8 cellular contexts compared by ENCODE assay signal in genomic region chr5:74326571-74327338, GRCh38.
A peak's percentile ranks its signal among the peaks of the same experiment; 100 is the strongest.
DNase-seq lines count a peak whose midpoint lies in the region; ATAC-seq and TF ChIP-seq lines count a peak whose summit lies in the region.

No MANE protein-coding gene starts in this region.

- H3K4me3 ChIP-seq in astrocyte of the cerebellum (ENCODE audit: low read depth, low read length) (no peak overlapping the region), endodermal cell (ENCODE audit: low read length) (no peak overlapping the region), vagina (no peak overlapping the region)

- peaks cover 37% of the 10 kb centered on the region for H3K4me1 Mint-ChIP-seq in nephron progenitor cell
- peaks cover 12% of the 10 kb centered on the region for H3K4me1 Mint-ChIP-seq in endodermal cell

- H3K9ac ChIP-seq in endodermal cell (ENCODE audit: extremely low read depth, low read length, poor library complexity, severe bottlenecking) = no peak overlapping the region

- H3K27ac ChIP-seq in endodermal cell (ENCODE audit: low read depth, low read length) = no peak overlapping the region
- H3K27ac ChIP-seq in vagina = no peak overlapping the region

- 79 to 91% methylated on average over 4 to 6 of the region's 6 CpGs for WGBS in endodermal cell (ENCODE audit: insufficient coverage in 1 of 2, insufficient read length in 1 of 2), 2 experiments

- H3K36me3 ChIP-seq in endodermal cell (ENCODE audit: control insufficient read depth, insufficient read depth, low read length) (no peaks in the 10 kb centered on the region), vagina (no peaks in the 10 kb centered on the region)

- ATAC-seq in GM18909 (IDR thresholded peaks at IDR 0.05; ENCODE audit: poor library complexity, unreplicated experiment) (peak; percentile 96), HG03354 (IDR thresholded peaks at IDR 0.05; ENCODE audit: poor library complexity, severe bottlenecking, unreplicated experiment) (peak; percentile 76), SK-N-SH treated with all-trans-retinoic acid at 6 μM for 48 hours (peak; percentile 96)

- H3K4me3 Mint-ChIP-seq in nephron progenitor cell = no peak overlapping the region
- H3K4me3 Mint-ChIP-seq in endodermal cell = no peak overlapping the region

- H3K9me3 Mint-ChIP-seq in nephron progenitor cell (no peaks in the 10 kb centered on the region), endodermal cell (no peaks in the 10 kb centered on the region)

- DNase-seq in AG20443 (ENCODE audit: low spot score) (peak; percentile 72), astrocyte of the cerebellum (ENCODE audit: low read depth) (peak; percentile 100), nephron progenitor cell (no peak), endodermal cell (no peak), vagina (ENCODE audit: extremely low spot score in 2 of 2) (no peak)

- H3K27me3 ChIP-seq in endodermal cell (ENCODE audit: control insufficient read depth, insufficient read depth, low read length, poor library complexity, severe bottlenecking) = no peaks in the 10 kb centered on the region
- H3K27me3 ChIP-seq in vagina = no peaks in the 10 kb centered on the region

- intact Hi-C loops in vagina (cut with DNase I) = no loop called here

- H3K9me3 ChIP-seq in endodermal cell (ENCODE audit: control insufficient read depth, low read length) (no peaks in the 10 kb centered on the region), vagina (no peaks in the 10 kb centered on the region)

- H3K36me3 Mint-ChIP-seq in nephron progenitor cell (ENCODE audit: low read depth) (no peaks in the 10 kb centered on the region), endodermal cell (ENCODE audit: low read depth) (no peaks in the 10 kb centered on the region)

- TF ChIP-seq CTCF in astrocyte of the cerebellum (IDR thresholded peaks at IDR 0.05; ENCODE audit: low read depth, low read length, missing control alignments) = no peak
- no peak for TF ChIP-seq CTCF in nephron progenitor cell (IDR thresholded peaks at IDR 0.05)
- no peak for TF ChIP-seq CTCF in endodermal cell (conservative IDR thresholded peaks at IDR 0.05)
- no peak for TF ChIP-seq CTCF in vagina (IDR thresholded peaks at IDR 0.05)

- H3K27ac Mint-ChIP-seq in nephron progenitor cell = peak overlapping the region; percentile 55
- H3K27ac Mint-ChIP-seq in endodermal cell = no peak overlapping the region

- TF ChIP-seq POLR2A in vagina (IDR thresholded peaks at IDR 0.05) = no peak

- in situ Hi-C loops in astrocyte of the cerebellum (cut with HindIII; ENCODE audit: low sequenced_read_pairs) = no loop called here

- H3K4me1 ChIP-seq in endodermal cell (ENCODE audit: control insufficient read depth, insufficient read depth, low read length) (no peaks in the 10 kb centered on the region), vagina (no peaks in the 10 kb centered on the region)

- peaks cover 9% of the 10 kb centered on the region for H3K27me3 Mint-ChIP-seq in nephron progenitor cell (ENCODE audit: low read depth, poor library complexity)
- no peaks in the 10 kb centered on the region for H3K27me3 Mint-ChIP-seq in endodermal cell (ENCODE audit: insufficient read depth)

TF ChIP-seq in SK-N-SH treated with all-trans-retinoic acid at 6 μM for 48 hours, 23 proteins besides CTCF, POLR2A, EP300 and RAD21:
- TF ChIP-seq OSR1 (CRISPR knock-in tag; IDR thresholded peaks at IDR 0.05) = no peak
- no peak for TF ChIP-seq CREB5 (CRISPR knock-in tag; IDR thresholded peaks at IDR 0.05; ENCODE audit: low read depth)
- peak; percentile 37 for TF ChIP-seq ISL1 (CRISPR knock-in tag; IDR thresholded peaks at IDR 0.05)

Comparison
In these comparisons a context has a peak if more than half of its experiments do, and no peak if none do; other contexts are left out.
1. DNase-seq: peak in AG20443 (single experiment) and astrocyte of the cerebellum (single experiment); none in nephron progenitor cell (single experiment), endodermal cell (single experiment) and vagina (0 of 2).
2. Peak in every context shown above with its lines, with median percentiles within 50 percentile points of each other: ATAC-seq.